ENCODE assay signal across 18 cellular contexts in genomic region chr14:96187216-96188050, GRCh38. TPM values are rescaled to one million over a fixed set of nuclear protein-coding genes. Genes with fewer than 3 reads are reported as not detected.
DNase-seq lines count a peak whose midpoint lies in the region; ATAC-seq and TF ChIP-seq lines count a peak whose summit lies in the region.
"Had no signal": no experiment of that assay in that cellular context is flagged by ENCODE, and none has a peak within 500 bp of the region (broad histone marks: within the 10 kb centered on the region; RNA-seq: fewer than 3 reads in every experiment).

No MANE protein-coding gene starts in this region.

- WGBS in psoas muscle, 3 donors, result 71 to 77% (median 73%) methylated on average over 9 of the region's 9 CpGs

- H3K27me3 ChIP-seq in GM23338 (ENCODE audit: insufficient read depth), result no peaks in the 10 kb centered on the region
- peaks cover 94% of the 10 kb centered on the region for H3K27me3 ChIP-seq in left ventricle myocardium inferior (ENCODE audit: low read depth)
- H3K27me3 ChIP-seq in psoas muscle (ENCODE audit: insufficient read depth in 3 of 3, low read length in 2 of 3), result peaks cover 0 to 11% (median 0%) of the 10 kb centered on the region in 3 donors

- peaks cover 4% of the 10 kb centered on the region for H3K27me3 Mint-ChIP-seq in GM23338 (ENCODE audit: insufficient read depth, low read depth, poor library complexity)

- H3K4me2 ChIP-seq in GM23338, result no peak overlapping the region

- ATAC-seq in GM23338 (no peak), HG03354 (IDR thresholded peaks at IDR 0.05; ENCODE audit: poor library complexity, severe bottlenecking, unreplicated experiment) (no peak), psoas muscle (no peak), GM19455 (IDR thresholded peaks at IDR 0.05; ENCODE audit: unreplicated experiment) (no peak)
- ATAC-seq: CD8-positive, alpha-beta T cell; Panc1 had no signal

- 0 out of 2 replicates have a peak overlapping the region, but pooled peaks have one; percentile 7 for H2AFZ ChIP-seq in GM23338

- DNase-seq in GM23338 (ENCODE audit: low spot score) (no peak), RPMI7951 (ENCODE audit: low read depth) (peak; percentile 81), cerebellar cortex (ENCODE audit: low spot score) (peak; percentile 82), left ventricle myocardium inferior (no peak), psoas muscle (no peak)
- DNase-seq: ACHN; Calu3; CD8-positive, alpha-beta T cell; DMS153; HFFc6; Kasumi-1; NCI-H1417; NCI-H1930; NCI-H510A; NCI-H748 treated with DMSO at 0.1 percent for 48 hours had no signal

- H3K36me3 Mint-ChIP-seq in GM23338 (ENCODE audit: low read depth), result no peaks in the 10 kb centered on the region
- H3K36me3 Mint-ChIP-seq: CD8-positive, alpha-beta T cell had no signal

- peaks cover 12% of the 10 kb centered on the region for H3K4me1 ChIP-seq in GM23338 (ENCODE audit: insufficient read depth)
- H3K4me1 ChIP-seq in left ventricle myocardium inferior, result no peaks in the 10 kb centered on the region
- no peaks in the 10 kb centered on the region for H3K4me1 ChIP-seq in psoas muscle

- H3K4me1 Mint-ChIP-seq in GM23338, result peaks cover 22% of the 10 kb centered on the region

- no peaks in the 10 kb centered on the region for H4K20me1 ChIP-seq in GM23338 (replicated peaks; ENCODE audit: insufficient read depth)

- H3K36me3 ChIP-seq in GM23338 (ENCODE audit: insufficient read depth) (no peaks in the 10 kb centered on the region), left ventricle myocardium inferior (no peaks in the 10 kb centered on the region), psoas muscle (ENCODE audit: insufficient read depth in 1 of 2, low read depth in 1 of 2) (no peaks in the 10 kb centered on the region)

- no peak overlapping the region for H3K4me3 Mint-ChIP-seq in GM23338
- H3K4me3 Mint-ChIP-seq: CD8-positive, alpha-beta T cell; HFFc6 had no signal

- no peaks in the 10 kb centered on the region; the same call in 2 of the 3 replicates for H3K9me3 Mint-ChIP-seq in GM23338
- H3K9me3 Mint-ChIP-seq: CD8-positive, alpha-beta T cell; HFFc6 had no signal

- H3F3A ChIP-seq in GM23338 (replicated peaks; ENCODE audit: low read depth), result no peaks in the 10 kb centered on the region

- H3K27ac Mint-ChIP-seq in GM23338, result no peak overlapping the region
- H3K27ac Mint-ChIP-seq: CD8-positive, alpha-beta T cell; HFFc6 had no signal

- H3K4me3 ChIP-seq in GM23338 (no peak overlapping the region), left ventricle myocardium inferior (no peak overlapping the region), psoas muscle (no peak overlapping the region)

- H3K27ac ChIP-seq in GM23338 (ENCODE audit: low read depth), result no peak overlapping the region
- no peak overlapping the region for H3K27ac ChIP-seq in left ventricle myocardium inferior (replicated peaks)
- H3K27ac ChIP-seq in psoas muscle, result no peak overlapping the region

- TF ChIP-seq CTCF in GM23338 (conservative IDR thresholded peaks at IDR 0.05; ENCODE audit: low read depth in 2 of 2) (no peak), left ventricle myocardium inferior (IDR thresholded peaks at IDR 0.05; ENCODE audit: borderline replicate concordance) (no peak), psoas muscle (IDR thresholded peaks at IDR 0.05) (no peak)

- H3K9me3 ChIP-seq in left ventricle myocardium inferior (replicated peaks), result no peaks in the 10 kb centered on the region
- no peaks in the 10 kb centered on the region for H3K9me3 ChIP-seq in psoas muscle

- intact Hi-C loops in left ventricle myocardium inferior (cut with micrococcal nuclease) (no loop called here), psoas muscle (cut with DNase I) (no loop called here)

- H3K9me2 ChIP-seq in GM23338 (ENCODE audit: insufficient read depth), result no peaks in the 10 kb centered on the region

- H3K79me2 ChIP-seq in GM23338 (replicated peaks; ENCODE audit: insufficient read depth), result no peaks in the 10 kb centered on the region

TF ChIP-seq in GM23338, 12 proteins besides CTCF, POLR2A, EP300 and RAD21 (continues in another document):
- TF ChIP-seq JUNB (IDR thresholded peaks at IDR 0.05; ENCODE audit: unreplicated experiment), result no peak
- TF ChIP-seq STAT1 (IDR thresholded peaks at IDR 0.05; ENCODE audit: unreplicated experiment), result no peak
- TF ChIP-seq ZNF462 (CRISPR knock-in tag; IDR thresholded peaks at IDR 0.05), result no peak
- no peak for TF ChIP-seq POLR2AphosphoS5 (IDR thresholded peaks at IDR 0.05; ENCODE audit: low read depth)
- no peak for TF ChIP-seq CREB1 (CRISPR knock-in tag; IDR thresholded peaks at IDR 0.05; ENCODE audit: low read depth)

RNA-seq across cellular contexts. Expression of gene BDKRB2, which starts 17.2 kb away (rescaled TPM):
- total RNA-seq in GM23338 (2014; rRNA removed; shearing (Covaris generic)), result 0.14 and 0.54 TPM in 2 replicates
- 0.07 and 0.21 TPM in 2 replicates for polyA plus RNA-seq in GM23338 (2016; fragmentation: Nextera tagmentation; extraction: Ambion mirVana)
- 13.1 and 15.9 TPM in 2 replicates for total RNA-seq in RPMI7951 (2014; rRNA removed; shearing (Covaris generic))
- total RNA-seq in left ventricle myocardium inferior, result 0.49 TPM
- total RNA-seq in psoas muscle, result under 1 TPM; 0.11 to 0.56 (median 0.39) TPM
- polyA plus RNA-seq in psoas muscle, result under 1 TPM; 0.21 to 0.49 (median 0.35) TPM
- total RNA-seq: CD8-positive, alpha-beta T cell had no signal

Comparison
In these comparisons a context has a peak if more than half of its experiments do, and no peak if none do; other contexts are left out.
1. DNase-seq: peak in RPMI7951 (single experiment) and cerebellar cortex (single experiment); none in GM23338 (single experiment), left ventricle myocardium inferior (single experiment) and psoas muscle (0 of 2).